ENCODE assay signal across 1 cellular context in genomic region chr6:143432588-143432987, GRCh38.
TF ChIP-seq lines count a peak whose summit lies in the region.

No MANE protein-coding gene starts in this region.

TF ChIP-seq in HepG2, 621 proteins besides CTCF, POLR2A, EP300 and RAD21 (continued from another document):
- TF ChIP-seq FOXP4 (CRISPR knock-in tag; IDR thresholded peaks at IDR 0.05) (peak; percentile 52; the same call in 1 of the 2 replicates), NONO (IDR thresholded peaks at IDR 0.05) (no peak), NONO (CRISPR knock-in tag; conservative IDR thresholded peaks at IDR 0.05) (peak; percentile 46; the same call in 1 of the 2 replicates), ERF (CRISPR knock-in tag; IDR thresholded peaks at IDR 0.05) (0 out of 2 replicates have a peak, but pooled peaks have one; percentile 23), MXD4 (CRISPR knock-in tag; IDR thresholded peaks at IDR 0.05) (no peak), REPIN1 (CRISPR knock-in tag; IDR thresholded peaks at IDR 0.05; ENCODE audit: borderline replicate concordance, low read depth) (peak; percentile 28; the same call in 1 of the 2 replicates), YEATS4 (CRISPR knock-in tag; IDR thresholded peaks at IDR 0.05; ENCODE audit: borderline replicate concordance) (no peak), CEBPG (CRISPR knock-in tag; IDR thresholded peaks at IDR 0.05) (peak; percentile 90), ZNF816 (CRISPR knock-in tag; IDR thresholded peaks at IDR 0.05; ENCODE audit: borderline replicate concordance) (0 out of 2 replicates have a peak, but pooled peaks have one; percentile 22), MED1 (CRISPR knock-in tag; IDR thresholded peaks at IDR 0.05) (peak; percentile 42), BCL6 (CRISPR knock-in tag; IDR thresholded peaks at IDR 0.05) (peak; percentile 69), ZNF431 (CRISPR knock-in tag; IDR thresholded peaks at IDR 0.05; ENCODE audit: borderline replicate concordance, low read depth) (no peak), NCOA1 (CRISPR knock-in tag; IDR thresholded peaks at IDR 0.05) (0 out of 2 replicates have a peak, but pooled peaks have one; percentile 73), ZNF256 (CRISPR knock-in tag; conservative IDR thresholded peaks at IDR 0.05) (no peak), HDAC2 (CRISPR knock-in tag; IDR thresholded peaks at IDR 0.05) (peak; percentile 74), ZNF20 (CRISPR knock-in tag; IDR thresholded peaks at IDR 0.05) (no peak), DPF2 (CRISPR knock-in tag; IDR thresholded peaks at IDR 0.05; ENCODE audit: borderline replicate concordance, low read depth) (peak; percentile 81), TBX2 (CRISPR knock-in tag; IDR thresholded peaks at IDR 0.05; ENCODE audit: borderline replicate concordance) (peak; percentile 46; the same call in 1 of the 2 replicates), SAP130 (CRISPR knock-in tag; IDR thresholded peaks at IDR 0.05; ENCODE audit: low read depth) (peak; percentile 72), ASH2L (IDR thresholded peaks at IDR 0.05; ENCODE audit: insufficient read length, low read depth, low read length) (peak; percentile 68), ZSCAN9 (CRISPR knock-in tag; IDR thresholded peaks at IDR 0.05; ENCODE audit: borderline replicate concordance) (0 out of 2 replicates have a peak, but pooled peaks have one; percentile 31), ZNF792 (CRISPR knock-in tag; IDR thresholded peaks at IDR 0.05) (0 out of 2 replicates have a peak, but pooled peaks have one; percentile 21), ZNF652 (CRISPR knock-in tag; IDR thresholded peaks at IDR 0.05; ENCODE audit: borderline replicate concordance, low read depth) (peak; percentile 100), ZNF670 (CRISPR knock-in tag; IDR thresholded peaks at IDR 0.05; ENCODE audit: borderline replicate concordance) (0 out of 2 replicates have a peak, but pooled peaks have one; percentile 39), ZNF530 (CRISPR knock-in tag; IDR thresholded peaks at IDR 0.05; ENCODE audit: low read depth) (no peak), HDAC1 (CRISPR knock-in tag; IDR thresholded peaks at IDR 0.05) (peak; percentile 59), ATF1 (CRISPR knock-in tag; IDR thresholded peaks at IDR 0.05) (peak; percentile 55), MLX (CRISPR knock-in tag; IDR thresholded peaks at IDR 0.05) (0 out of 2 replicates have a peak, but pooled peaks have one; percentile 47), RELA (CRISPR knock-in tag; IDR thresholded peaks at IDR 0.05) (no peak)
